ENCODE assay signal across 12 cellular contexts in the genomic region with DNA sequence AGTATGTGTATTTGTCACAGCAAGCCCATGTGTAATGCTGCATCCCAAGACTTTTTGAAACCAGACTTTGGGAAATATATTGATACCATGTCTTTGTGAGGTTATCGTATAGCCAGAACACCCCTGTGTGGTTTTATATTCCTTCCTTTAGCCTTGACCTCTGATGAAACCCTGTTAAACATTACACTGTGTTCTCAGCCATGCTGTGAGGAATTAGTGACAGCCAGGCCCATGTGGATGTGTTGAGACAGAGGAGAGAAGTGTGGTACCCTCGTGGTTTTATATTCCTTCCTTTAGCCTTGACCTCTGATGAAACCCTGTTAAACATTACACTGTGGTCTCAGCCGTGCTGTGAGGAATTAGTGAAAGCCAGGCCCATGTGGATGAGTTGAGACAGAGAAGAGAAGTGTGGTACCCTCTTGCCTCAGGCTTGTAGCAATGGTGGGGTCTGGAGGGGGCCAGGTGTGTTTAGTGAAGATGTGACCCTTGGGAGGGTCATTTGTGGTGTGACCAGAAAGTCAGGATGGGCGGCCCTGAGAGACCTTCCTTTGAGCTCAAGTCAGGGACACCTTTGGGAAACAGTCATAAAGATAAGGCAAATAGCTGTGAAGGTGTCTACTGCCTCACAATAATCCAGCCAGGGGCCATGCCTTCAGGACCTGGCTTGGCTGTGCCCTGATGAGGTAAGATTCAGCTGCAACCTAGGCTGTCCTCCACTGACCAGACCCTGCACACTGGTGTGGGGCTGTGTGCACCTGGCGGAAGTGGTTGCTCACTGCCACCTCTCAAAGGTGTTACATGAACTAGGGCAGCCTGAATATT.
A peak's percentile ranks its signal among the peaks of the same experiment; 100 is the strongest.
DNase-seq lines count a peak whose midpoint lies in the region; ATAC-seq and TF ChIP-seq lines count a peak whose summit lies in the region.
"Had no signal": no experiment of that assay in that cellular context is flagged by ENCODE, and none has a peak within 500 bp of the region (broad histone marks: within the 10 kb centered on the region; RNA-seq: fewer than 3 reads in every experiment).

No MANE protein-coding gene starts in this region.

- no peak overlapping the region for H3K9ac ChIP-seq in liver (ENCODE audit: low read depth in 1 of 2, low read length in 2 of 2)

- H3K27me3 ChIP-seq in liver (ENCODE audit: control insufficient read depth in 4 of 4, insufficient read depth in 4 of 4, low read length in 3 of 4) = no peaks in the 10 kb centered on the region
- H3K27me3 ChIP-seq: esophagus muscularis mucosa had no signal

- no peaks in the 10 kb centered on the region for H3K9me3 ChIP-seq in liver (ENCODE audit: control insufficient read depth in 4 of 4, low read length in 3 of 4)
- H3K9me3 ChIP-seq: esophagus muscularis mucosa had no signal

- TF ChIP-seq RAD21 in liver (IDR thresholded peaks at IDR 0.05) = peak; percentile 51 to 55

- no peak overlapping the region for H3K4me3 ChIP-seq in liver (ENCODE audit: low read depth in 1 of 3, low read length in 3 of 3)
- H3K4me3 ChIP-seq: esophagus muscularis mucosa had no signal

- peaks cover 5 to 13% (median 7%) of the 10 kb centered on the region in 4 donors for H3K4me1 ChIP-seq in liver (ENCODE audit: control insufficient read depth in 4 of 4, insufficient read depth in 4 of 4, low read length in 3 of 4)

- DNase-seq in NAMALWA (ENCODE audit: low spot score) (no peak), SKM-1 (lab: John Stamatoyannopoulos, UW; ENCODE audit: unreplicated experiment) (no peak)
- DNase-seq: activated T-cell treated with anti-CD3 and anti-CD28 coated beads, Interleukin-2, amount 50 U/mL, for 48 hours; GOT3; NCI-H1930 had no signal

- ATAC-seq in GM18870 (IDR thresholded peaks at IDR 0.05; ENCODE audit: unreplicated experiment) = peak; percentile 80
- peak; percentile 81 for ATAC-seq in GM21825 (IDR thresholded peaks at IDR 0.05; ENCODE audit: unreplicated experiment)
- ATAC-seq in HG03571 (IDR thresholded peaks at IDR 0.05; ENCODE audit: unreplicated experiment) = peak; percentile 89
- ATAC-seq in HG02610 (IDR thresholded peaks at IDR 0.05; ENCODE audit: unreplicated experiment) = no peak
- ATAC-seq in GM21360 (IDR thresholded peaks at IDR 0.05; ENCODE audit: unreplicated experiment) = no peak

- WGBS in liver = 43% methylated on average over 5 of the region's 5 CpGs

- peak overlapping the region; percentile 15 to 60 for H3K27ac ChIP-seq in liver (ENCODE audit: low read depth in 1 of 2, low read length in 2 of 2)
- H3K27ac ChIP-seq: esophagus muscularis mucosa had no signal

- peaks cover 0 to 7% (median 1%) of the 10 kb centered on the region in 4 donors for H3K36me3 ChIP-seq in liver (ENCODE audit: control insufficient read depth in 4 of 4, insufficient read depth in 3 of 4, low read depth in 1 of 4, low read length in 3 of 4)
- H3K36me3 ChIP-seq: esophagus muscularis mucosa had no signal

- no peak for TF ChIP-seq CTCF in liver (IDR thresholded peaks at IDR 0.05; ENCODE audit: low read depth, low read length, missing input control)

TF ChIP-seq in liver, 16 proteins besides CTCF, POLR2A, EP300 and RAD21:
- TF ChIP-seq FOXA2 (IDR thresholded peaks at IDR 0.05) (peak; percentile 45), HNF4G (IDR thresholded peaks at IDR 0.05) (no peak), SP1 (IDR thresholded peaks at IDR 0.05) (peak; percentile 86), RXRA (IDR thresholded peaks at IDR 0.05) (peak; percentile 92), JUND (IDR thresholded peaks at IDR 0.05) (no peak), NR2F2 (IDR thresholded peaks at IDR 0.05) (peak; percentile 73), YY1 (IDR thresholded peaks at IDR 0.05) (peak; percentile 60), HNF4A (conservative IDR thresholded peaks at IDR 0.05) (peak; percentile 61 to 75), TAF1 (conservative IDR thresholded peaks at IDR 0.05) (no peak), FOXA1 (IDR thresholded peaks at IDR 0.05) (peak; percentile 14), ZBTB33 (IDR thresholded peaks at IDR 0.05) (peak; percentile 73), EGR1 (IDR thresholded peaks at IDR 0.05; ENCODE audit: low read depth in 2 of 2) (peak in 1 of 2 donors; percentile 44)
- TF ChIP-seq, protein P1, sequence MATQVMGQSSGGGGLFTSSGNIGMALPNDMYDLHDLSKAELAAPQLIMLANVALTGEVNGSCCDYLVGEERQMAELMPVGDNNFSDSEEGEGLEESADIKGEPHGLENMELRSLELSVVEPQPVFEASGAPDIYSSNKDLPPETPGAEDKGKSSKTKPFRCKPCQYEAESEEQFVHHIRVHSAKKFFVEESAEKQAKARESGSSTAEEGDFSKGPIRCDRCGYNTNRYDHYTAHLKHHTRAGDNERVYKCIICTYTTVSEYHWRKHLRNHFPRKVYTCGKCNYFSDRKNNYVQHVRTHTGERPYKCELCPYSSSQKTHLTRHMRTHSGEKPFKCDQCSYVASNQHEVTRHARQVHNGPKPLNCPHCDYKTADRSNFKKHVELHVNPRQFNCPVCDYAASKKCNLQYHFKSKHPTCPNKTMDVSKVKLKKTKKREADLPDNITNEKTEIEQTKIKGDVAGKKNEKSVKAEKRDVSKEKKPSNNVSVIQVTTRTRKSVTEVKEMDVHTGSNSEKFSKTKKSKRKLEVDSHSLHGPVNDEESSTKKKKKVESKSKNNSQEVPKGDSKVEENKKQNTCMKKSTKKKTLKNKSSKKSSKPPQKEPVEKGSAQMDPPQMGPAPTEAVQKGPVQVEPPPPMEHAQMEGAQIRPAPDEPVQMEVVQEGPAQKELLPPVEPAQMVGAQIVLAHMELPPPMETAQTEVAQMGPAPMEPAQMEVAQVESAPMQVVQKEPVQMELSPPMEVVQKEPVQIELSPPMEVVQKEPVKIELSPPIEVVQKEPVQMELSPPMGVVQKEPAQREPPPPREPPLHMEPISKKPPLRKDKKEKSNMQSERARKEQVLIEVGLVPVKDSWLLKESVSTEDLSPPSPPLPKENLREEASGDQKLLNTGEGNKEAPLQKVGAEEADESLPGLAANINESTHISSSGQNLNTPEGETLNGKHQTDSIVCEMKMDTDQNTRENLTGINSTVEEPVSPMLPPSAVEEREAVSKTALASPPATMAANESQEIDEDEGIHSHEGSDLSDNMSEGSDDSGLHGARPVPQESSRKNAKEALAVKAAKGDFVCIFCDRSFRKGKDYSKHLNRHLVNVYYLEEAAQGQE (IDR thresholded peaks at IDR 0.05) = no peak
- TF ChIP-seq, protein P2, sequence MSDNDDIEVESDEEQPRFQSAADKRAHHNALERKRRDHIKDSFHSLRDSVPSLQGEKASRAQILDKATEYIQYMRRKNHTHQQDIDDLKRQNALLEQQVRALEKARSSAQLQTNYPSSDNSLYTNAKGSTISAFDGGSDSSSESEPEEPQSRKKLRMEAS (IDR thresholded peaks at IDR 0.05) = peak; percentile 90

Comparison
In these comparisons a context has a peak if more than half of its experiments do, and no peak if none do; other contexts are left out.
1. ATAC-seq: peak in GM18870 (single experiment), GM21825 (single experiment) and HG03571 (single experiment); none in HG02610 (single experiment) and GM21360 (single experiment).